In the genomic region with DNA sequence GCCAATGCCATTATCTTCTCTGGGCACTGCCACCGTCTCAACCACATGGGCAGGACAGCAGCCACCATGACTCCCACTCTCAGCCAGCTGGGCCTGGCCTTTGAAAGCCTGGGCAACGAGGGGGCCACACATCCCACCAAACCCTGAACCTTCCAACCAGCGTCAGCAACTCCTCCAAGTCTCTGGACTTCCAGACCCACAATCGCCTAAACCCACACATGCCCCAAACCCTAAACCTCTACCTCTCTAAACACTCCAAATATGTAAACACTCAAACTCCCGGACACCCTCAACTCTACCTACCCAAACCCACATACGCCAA, we compare ENCODE assay signal across 1 cellular context.
TF ChIP-seq lines count a peak whose summit lies in the region.

No MANE protein-coding gene starts in this region.

TF ChIP-seq in K562, 482 proteins besides CTCF, POLR2A, EP300 and RAD21:
- TF ChIP-seq NUFIP1 (IDR thresholded peaks at IDR 0.05; ENCODE audit: partially characterized antibody) = no peak
- no peak for TF ChIP-seq RHOXF2B (CRISPR knock-in tag; conservative IDR thresholded peaks at IDR 0.05)
- TF ChIP-seq BCLAF1 (IDR thresholded peaks at IDR 0.05; ENCODE audit: borderline replicate concordance in 1 of 2, control insufficient read depth in 1 of 2, low read depth in 2 of 2, low read length in 1 of 2) = no peak
- no peak for TF ChIP-seq ZNF780A (CRISPR knock-in tag; IDR thresholded peaks at IDR 0.05)
- TF ChIP-seq TAL1 (IDR thresholded peaks at IDR 0.05) = no peak
- TF ChIP-seq, protein P1, sequence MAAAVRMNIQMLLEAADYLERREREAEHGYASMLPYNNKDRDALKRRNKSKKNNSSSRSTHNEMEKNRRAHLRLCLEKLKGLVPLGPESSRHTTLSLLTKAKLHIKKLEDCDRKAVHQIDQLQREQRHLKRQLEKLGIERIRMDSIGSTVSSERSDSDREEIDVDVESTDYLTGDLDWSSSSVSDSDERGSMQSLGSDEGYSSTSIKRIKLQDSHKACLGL (CRISPR knock-in tag; IDR thresholded peaks at IDR 0.05; ENCODE audit: borderline replicate concordance, poor library complexity, severe bottlenecking) = no peak
- TF ChIP-seq PBX2 (CRISPR knock-in tag; IDR thresholded peaks at IDR 0.05; ENCODE audit: low read depth) = no peak
- no peak for TF ChIP-seq PBX2 (tag; conservative IDR thresholded peaks at IDR 0.05; ENCODE audit: low read depth)
